Comparison of ENCODE assay signal across 2 cellular contexts in genomic region chr16:20302389-20302788, GRCh38.
TF ChIP-seq lines count a peak whose summit lies in the region.

No MANE protein-coding gene starts in this region.

TF ChIP-seq in HepG2, 621 proteins besides CTCF, POLR2A, EP300 and RAD21:
- TF ChIP-seq ZNF138 (CRISPR knock-in tag; IDR thresholded peaks at IDR 0.05; ENCODE audit: low read depth) (no peak), IKZF4 (CRISPR knock-in tag; IDR thresholded peaks at IDR 0.05; ENCODE audit: borderline replicate concordance, low read depth, not compliant biosample characterization) (no peak), MNT (IDR thresholded peaks at IDR 0.05) (peak; percentile 81), TRAFD1 (CRISPR knock-in tag; IDR thresholded peaks at IDR 0.05; ENCODE audit: borderline replicate concordance) (no peak), SIN3B (IDR thresholded peaks at IDR 0.05; ENCODE audit: low read length) (no peak)

TF ChIP-seq in neural cell, 6 proteins besides CTCF, POLR2A, EP300 and RAD21:
- TF ChIP-seq SMC3 (conservative IDR thresholded peaks at IDR 0.05; ENCODE audit: poor library complexity) (no peak), EZH2 (IDR thresholded peaks at IDR 0.05; ENCODE audit: borderline replicate concordance, insufficient read depth, low read length, poor library complexity, severe bottlenecking) (no peak), REST (IDR thresholded peaks at IDR 0.05; ENCODE audit: borderline replicate concordance) (no peak), TAF1 (IDR thresholded peaks at IDR 0.05; ENCODE audit: low read depth) (no peak), POLR2AphosphoS5 (IDR thresholded peaks at IDR 0.05) (no peak), MXI1 (conservative IDR thresholded peaks at IDR 0.05; ENCODE audit: poor library complexity, severe bottlenecking) (no peak)
